In genomic region chr3:76369170-76369569, GRCh38 we compare ENCODE assay signal across 11 cellular contexts.
A peak's percentile ranks its signal among the peaks of the same experiment; 100 is the strongest.
DNase-seq lines count a peak whose midpoint lies in the region; TF ChIP-seq lines count a peak whose summit lies in the region.
"Had no signal": no experiment of that assay in that cellular context is flagged by ENCODE, and none has a peak within 500 bp of the region (broad histone marks: within the 10 kb centered on the region; RNA-seq: fewer than 3 reads in every experiment).

No MANE protein-coding gene starts in this region.

- H3K9ac ChIP-seq in endodermal cell (ENCODE audit: extremely low read depth, low read length, poor library complexity, severe bottlenecking), result no peak overlapping the region

- no peaks in the 10 kb centered on the region for H3K9me3 Mint-ChIP-seq in endodermal cell
- H3K9me3 Mint-ChIP-seq: activated CD4-positive, alpha-beta T cell treated with anti-CD3 and anti-CD28 coated beads, Interleukin-2, amount 10 ng/mL, durations not matched to agents 7 days and 5 days had no signal

- no peaks in the 10 kb centered on the region for H3K27me3 Mint-ChIP-seq in endodermal cell (ENCODE audit: insufficient read depth)
- H3K27me3 Mint-ChIP-seq: activated CD4-positive, alpha-beta T cell treated with anti-CD3 and anti-CD28 coated beads, Interleukin-2, amount 10 ng/mL, durations not matched to agents 7 days and 5 days had no signal

- 90 to 92% methylated on average over 5 of the region's 5 CpGs for WGBS in endodermal cell (ENCODE audit: insufficient coverage in 1 of 2, insufficient read length in 1 of 2), 2 experiments

- no peaks in the 10 kb centered on the region for H3K4me1 Mint-ChIP-seq in endodermal cell
- H3K4me1 Mint-ChIP-seq: activated CD4-positive, alpha-beta T cell treated with anti-CD3 and anti-CD28 coated beads, Interleukin-2, amount 10 ng/mL, durations not matched to agents 7 days and 5 days had no signal

- H3K27me3 ChIP-seq in endodermal cell (ENCODE audit: control insufficient read depth, insufficient read depth, low read length, poor library complexity, severe bottlenecking), result no peaks in the 10 kb centered on the region
- H3K27me3 ChIP-seq in MG63, result no peaks in the 10 kb centered on the region
- H3K27me3 ChIP-seq: breast epithelium had no signal

- no peak for TF ChIP-seq POLR2A in NB4 (IDR thresholded peaks at IDR 0.05; ENCODE audit: extremely low read depth, insufficient read length)

- DNase-seq in NCI-H748 (lab: John Stamatoyannopoulos, UW; ENCODE audit: unreplicated experiment) (peak; percentile 21), NCI-H748 treated with DMSO at 0.1 percent for 48 hours (lab: John Stamatoyannopoulos, UW) (no peak), NB4 (ENCODE audit: low read depth) (peak; percentile 9), endodermal cell (no peak), pons (ENCODE audit: low spot score) (peak; percentile 62), MG63 (no peak), germinal center (ENCODE audit: low spot score) (no peak)
- DNase-seq in stimulated activated CD4-positive, alpha-beta T cell treated with anti-CD3 and anti-CD28 coated beads, Interleukin-4, amount 100 ng/mL, for 1 hour, result no peak
- DNase-seq: activated CD4-positive, alpha-beta T cell treated with anti-CD3 and anti-CD28 coated beads, Interleukin-2, amount 10 ng/mL, durations not matched to agents 7 days and 5 days had no signal

- no peaks in the 10 kb centered on the region for H3K4me1 ChIP-seq in endodermal cell (ENCODE audit: control insufficient read depth, insufficient read depth, low read length)
- H3K4me1 ChIP-seq: A549, breast epithelium had no signal

- TF ChIP-seq CTCF in NB4 (IDR thresholded peaks at IDR 0.05; ENCODE audit: low read depth, low read length) (peak; percentile 20), endodermal cell (conservative IDR thresholded peaks at IDR 0.05) (peak; percentile 67)

- no peaks in the 10 kb centered on the region for H3K36me3 Mint-ChIP-seq in endodermal cell (ENCODE audit: low read depth)

- no peak overlapping the region for H3K27ac ChIP-seq in endodermal cell (ENCODE audit: low read depth, low read length)
- H3K27ac ChIP-seq: A549, breast epithelium had no signal

- peak overlapping the region; percentile 4 for H3K27ac Mint-ChIP-seq in endodermal cell
- H3K27ac Mint-ChIP-seq: activated CD4-positive, alpha-beta T cell treated with anti-CD3 and anti-CD28 coated beads, Interleukin-2, amount 10 ng/mL, durations not matched to agents 7 days and 5 days had no signal

- no peak overlapping the region for H3K4me3 ChIP-seq in NB4 (ENCODE audit: low read depth, low read length)
- no peak overlapping the region for H3K4me3 ChIP-seq in endodermal cell (ENCODE audit: low read length)
- no peak overlapping the region for H3K4me3 ChIP-seq in MG63
- H3K4me3 ChIP-seq: A549, breast epithelium had no signal

- H3K4me3 Mint-ChIP-seq in endodermal cell, result no peak overlapping the region
- H3K4me3 Mint-ChIP-seq: activated CD4-positive, alpha-beta T cell treated with anti-CD3 and anti-CD28 coated beads, Interleukin-2, amount 10 ng/mL, durations not matched to agents 7 days and 5 days had no signal

- no peaks in the 10 kb centered on the region for H3K9me3 ChIP-seq in endodermal cell (ENCODE audit: control insufficient read depth, low read length)
- H3K9me3 ChIP-seq in MG63, result no peaks in the 10 kb centered on the region
- H3K9me3 ChIP-seq: breast epithelium had no signal

- H3K36me3 ChIP-seq in endodermal cell (ENCODE audit: control insufficient read depth, insufficient read depth, low read length) (no peaks in the 10 kb centered on the region), MG63 (no peaks in the 10 kb centered on the region)
- H3K36me3 ChIP-seq: breast epithelium had no signal

Comparison
In these comparisons a context has a peak if more than half of its experiments do, and no peak if none do; other contexts are left out.
1. DNase-seq: peak in NCI-H748 (single experiment), NB4 (single experiment) and pons (single experiment); none in NCI-H748 treated with DMSO at 0.1 percent for 48 hours (single experiment), endodermal cell (single experiment), MG63 (single experiment), stimulated activated CD4-positive, alpha-beta T cell treated with anti-CD3 and anti-CD28 coated beads, Interleukin-4, amount 100 ng/mL, for 1 hour (single experiment) and germinal center (single experiment).